In genomic region chr18:46939998-46940571, GRCh38 we compare ENCODE assay signal across 1 cellular context.
TF ChIP-seq lines count a peak whose summit lies in the region.

No MANE protein-coding gene starts in this region.

TF ChIP-seq in IMR-90, 13 proteins besides CTCF, POLR2A, EP300 and RAD21 (continued from another document):
- no peak for TF ChIP-seq USF2 (IDR thresholded peaks at IDR 0.05; ENCODE audit: low read depth, low read length)
- no peak for TF ChIP-seq MAZ (IDR thresholded peaks at IDR 0.05; ENCODE audit: borderline replicate concordance, low read depth, low read length)
- TF ChIP-seq BHLHE40 (IDR thresholded peaks at IDR 0.05; ENCODE audit: low read depth, low read length): no peak
- no peak for TF ChIP-seq NFE2L2 (IDR thresholded peaks at IDR 0.05; ENCODE audit: low read depth, low read length)
- no peak for TF ChIP-seq RCOR1 (IDR thresholded peaks at IDR 0.05; ENCODE audit: insufficient replicate concordance, low read length)
- no peak for TF ChIP-seq SMC3 (IDR thresholded peaks at IDR 0.05; ENCODE audit: low read depth, low read length)
